9 cellular contexts compared by ENCODE assay signal in the genomic region with DNA sequence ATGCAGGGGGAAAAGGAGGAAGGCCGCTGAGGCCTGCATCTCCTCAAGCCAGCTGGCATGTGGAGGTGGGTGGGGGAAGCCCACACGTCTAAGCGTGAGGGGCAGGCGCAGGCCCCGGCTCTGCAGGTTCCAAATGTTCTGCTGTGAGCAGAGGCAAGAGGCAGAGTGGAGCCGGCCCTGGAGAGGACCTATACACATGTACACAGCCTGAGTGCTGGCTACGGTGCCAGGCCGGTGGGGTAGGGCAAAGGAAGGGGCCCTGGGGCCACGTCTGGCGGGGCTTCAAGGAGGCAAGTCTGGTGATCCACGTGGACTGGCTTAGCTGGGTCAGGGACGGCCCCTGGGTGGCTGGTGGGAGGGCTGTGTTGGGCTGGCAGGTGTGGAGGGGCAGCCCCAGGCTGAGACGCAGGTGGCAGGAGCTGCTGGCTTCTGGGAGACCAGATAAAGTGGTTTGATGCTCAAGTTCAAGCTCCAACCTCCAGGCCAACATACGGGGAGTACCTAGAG. TPM values are rescaled to one million over a fixed set of nuclear protein-coding genes. Genes with fewer than 3 reads are reported as not detected.
A peak's percentile ranks its signal among the peaks of the same experiment; 100 is the strongest.
DNase-seq lines count a peak whose midpoint lies in the region; ATAC-seq and TF ChIP-seq lines count a peak whose summit lies in the region.
"Had no signal": no experiment of that assay in that cellular context is flagged by ENCODE, and none has a peak within 500 bp of the region (broad histone marks: within the 10 kb centered on the region; RNA-seq: fewer than 3 reads in every experiment).

No MANE protein-coding gene starts in this region.

- H3K27ac Mint-ChIP-seq in activated naive CD8-positive, alpha-beta T cell treated with anti-CD3 and anti-CD28 coated beads, Interleukin-2, amount 50 U/mL, for 24 hours = peak overlapping the region; percentile 67
- no peak overlapping the region for H3K27ac Mint-ChIP-seq in activated CD4-positive, alpha-beta memory T cell treated with anti-CD3 and anti-CD28 coated beads, Interleukin-2, amount 10 ng/mL, durations not matched to agents 7 days and 5 days

- CTCF ChIA-PET in activated CD4-positive, alpha-beta memory T cell treated with anti-CD3 and anti-CD28 coated beads, Interleukin-2, amount 10 ng/mL, durations not matched to agents 7 days and 5 days (lab: Charles Lee) = no interaction called here

- peaks cover 0 to 48% of the 10 kb centered on the region in 2 donors for H3K36me3 ChIP-seq in gastroesophageal sphincter

- no peak overlapping the region for H3K27ac ChIP-seq in gastroesophageal sphincter

- H3K4me1 ChIP-seq in gastroesophageal sphincter = peaks cover 0 to 44% (median 18%) of the 10 kb centered on the region in 3 donors

- no peaks in the 10 kb centered on the region for H3K9me3 Mint-ChIP-seq in activated naive CD8-positive, alpha-beta T cell treated with anti-CD3 and anti-CD28 coated beads, Interleukin-2, amount 50 U/mL, for 24 hours
- H3K9me3 Mint-ChIP-seq in activated CD4-positive, alpha-beta memory T cell treated with anti-CD3 and anti-CD28 coated beads, Interleukin-2, amount 10 ng/mL, durations not matched to agents 7 days and 5 days = no peaks in the 10 kb centered on the region

- TF ChIP-seq POLR2A in gastroesophageal sphincter (IDR thresholded peaks at IDR 0.05) = no peak

- no peak for TF ChIP-seq CTCF in gastroesophageal sphincter (IDR thresholded peaks at IDR 0.05)

- H3K4me3 Mint-ChIP-seq in activated naive CD8-positive, alpha-beta T cell treated with anti-CD3 and anti-CD28 coated beads, Interleukin-2, amount 50 U/mL, for 24 hours = no peak overlapping the region
- H3K4me3 Mint-ChIP-seq in activated CD4-positive, alpha-beta memory T cell treated with anti-CD3 and anti-CD28 coated beads, Interleukin-2, amount 10 ng/mL, durations not matched to agents 7 days and 5 days = no peak overlapping the region

- WGBS in gastroesophageal sphincter (ENCODE audit: low coverage in 1 of 2), 2 donors = 42 to 83% methylated on average over 3 to 10 of the region's 14 CpGs

- peaks cover 71% of the 10 kb centered on the region for H3K4me1 Mint-ChIP-seq in activated naive CD8-positive, alpha-beta T cell treated with anti-CD3 and anti-CD28 coated beads, Interleukin-2, amount 50 U/mL, for 24 hours
- peaks cover 37% of the 10 kb centered on the region for H3K4me1 Mint-ChIP-seq in activated CD4-positive, alpha-beta memory T cell treated with anti-CD3 and anti-CD28 coated beads, Interleukin-2, amount 10 ng/mL, durations not matched to agents 7 days and 5 days

- no peak for TF ChIP-seq EP300 in gastroesophageal sphincter (IDR thresholded peaks at IDR 0.05)

- DNase-seq in GF-D8 (lab: John Stamatoyannopoulos, UW) (peak; percentile 53), NCI-H146 (lab: John Stamatoyannopoulos, UW) (no peak), NK-92 (lab: John Stamatoyannopoulos, UW; ENCODE audit: unreplicated experiment) (no peak)
- DNase-seq in activated naive CD8-positive, alpha-beta T cell treated with anti-CD3 and anti-CD28 coated beads, Interleukin-2, amount 50 U/mL, for 24 hours = no peak
- no peak for DNase-seq in activated CD4-positive, alpha-beta memory T cell treated with anti-CD3 and anti-CD28 coated beads, Interleukin-2, amount 10 ng/mL, durations not matched to agents 7 days and 5 days

- ATAC-seq in GM19455 (IDR thresholded peaks at IDR 0.05; ENCODE audit: unreplicated experiment) (peak; percentile 24), HG03064 (IDR thresholded peaks at IDR 0.05; ENCODE audit: low read depth, unreplicated experiment) (peak; percentile 25), gastroesophageal sphincter (no peak)
- ATAC-seq in activated naive CD8-positive, alpha-beta T cell treated with anti-CD3 and anti-CD28 coated beads, Interleukin-2, amount 50 U/mL, for 24 hours = peak; percentile 11

- H3K27me3 ChIP-seq in gastroesophageal sphincter = no peaks in the 10 kb centered on the region

- H3K27me3 Mint-ChIP-seq in activated naive CD8-positive, alpha-beta T cell treated with anti-CD3 and anti-CD28 coated beads, Interleukin-2, amount 50 U/mL, for 24 hours = no peaks in the 10 kb centered on the region
- no peaks in the 10 kb centered on the region for H3K27me3 Mint-ChIP-seq in activated CD4-positive, alpha-beta memory T cell treated with anti-CD3 and anti-CD28 coated beads, Interleukin-2, amount 10 ng/mL, durations not matched to agents 7 days and 5 days

- H3K36me3 Mint-ChIP-seq in activated naive CD8-positive, alpha-beta T cell treated with anti-CD3 and anti-CD28 coated beads, Interleukin-2, amount 50 U/mL, for 24 hours (ENCODE audit: low read depth) = peaks cover 18% of the 10 kb centered on the region
- H3K36me3 Mint-ChIP-seq in activated CD4-positive, alpha-beta memory T cell treated with anti-CD3 and anti-CD28 coated beads, Interleukin-2, amount 10 ng/mL, durations not matched to agents 7 days and 5 days (ENCODE audit: low read depth) = peaks cover 25% of the 10 kb centered on the region

- POLR2A ChIA-PET in activated CD4-positive, alpha-beta memory T cell treated with anti-CD3 and anti-CD28 coated beads, Interleukin-2, amount 10 ng/mL, durations not matched to agents 7 days and 5 days (lab: Charles Lee) = no interaction called here

- H3K9me3 ChIP-seq in gastroesophageal sphincter = no peaks in the 10 kb centered on the region

- no peak overlapping the region for H3K4me3 ChIP-seq in gastroesophageal sphincter

RNA-seq across cellular contexts. Expression of gene LPCAT1, which starts 26.4 kb away (rescaled TPM):
- 10 to 100 TPM; 68.7 to 71.4 TPM for total RNA-seq in activated CD4-positive, alpha-beta memory T cell treated with anti-CD3 and anti-CD28 coated beads, Interleukin-2, amount 10 ng/mL, durations not matched to agents 7 days and 5 days
- total RNA-seq in gastroesophageal sphincter = 10 to 100 TPM; 20.3 to 52.6 (median 31.8) TPM

RNA-seq across cellular contexts. Expression of gene SLC6A3, which starts 52.1 kb away (rescaled TPM):
- not detected for total RNA-seq in activated CD4-positive, alpha-beta memory T cell treated with anti-CD3 and anti-CD28 coated beads, Interleukin-2, amount 10 ng/mL, durations not matched to agents 7 days and 5 days
- not detected for total RNA-seq in gastroesophageal sphincter
- total RNA-seq: NCI-H460 had no signal
